30 cellular contexts compared by ENCODE assay signal in genomic region chr7:68147621-68148238, GRCh38.
DNase-seq lines count a peak whose midpoint lies in the region; ATAC-seq, FAIRE-seq and TF ChIP-seq lines count a peak whose summit lies in the region.
"Had no signal": no experiment of that assay in that cellular context is flagged by ENCODE, and none has a peak within 500 bp of the region (broad histone marks: within the 10 kb centered on the region; RNA-seq: fewer than 3 reads in every experiment).

No MANE protein-coding gene starts in this region.

- H3K27me3 ChIP-seq in H1 (replicated peaks in 1 of 4; ENCODE audit: control insufficient read depth in 3 of 4, extremely low read depth in 1 of 4, insufficient read depth in 3 of 4, low read length in 3 of 4) (no peaks in the 10 kb centered on the region), vagina (no peaks in the 10 kb centered on the region)
- H3K27me3 ChIP-seq: adrenal gland, ovary, transverse colon had no signal

- TF ChIP-seq CTCF in H1 (IDR thresholded peaks at IDR 0.05; ENCODE audit: control extremely low read depth in 1 of 3, insufficient read depth in 1 of 3, low read depth in 1 of 3, low read length in 3 of 3) (no peak), vagina (IDR thresholded peaks at IDR 0.05) (no peak)

- no peak overlapping the region for H4K91ac ChIP-seq in H1 (replicated peaks; ENCODE audit: insufficient read length, low read length)

- H3K36me3 Mint-ChIP-seq in activated CD8-positive, alpha-beta memory T cell treated with anti-CD3 and anti-CD28 coated beads, Interleukin-2, amount 10 ng/mL, durations not matched to agents 7 days and 5 days: no peaks in the 10 kb centered on the region
- H3K36me3 Mint-ChIP-seq: stimulated activated effector memory CD8-positive, alpha-beta T cell treated with anti-CD3 and anti-CD28 coated beads, Interleukin-12 subunit alpha, Interleukin-12 subunit beta, amount 100 ng/mL, for 72 hours had no signal

- no peak overlapping the region for H3K23ac ChIP-seq in H1 (ENCODE audit: insufficient read length)

- H3K79me2 ChIP-seq in H1 (ENCODE audit: control insufficient read depth in 1 of 2, insufficient read depth in 2 of 2, low read length in 2 of 2): no peaks in the 10 kb centered on the region

- H3K23me2 ChIP-seq in H1 (ENCODE audit: low read depth, low read length): no peaks in the 10 kb centered on the region

- no peak overlapping the region for H2BK120ac ChIP-seq in H1 (replicated peaks; ENCODE audit: low read depth, low read length)

- no peak overlapping the region for H3K4ac ChIP-seq in H1 (replicated peaks; ENCODE audit: insufficient read length, low read depth, low read length)

- WGBS in H1 (ENCODE audit: extremely low coverage in 1 of 2, insufficient coverage in 1 of 2, insufficient read length in 1 of 2, insufficient replicate concordance in 2 of 2, low coverage in 1 of 2, low lambda C conversion rate in 2 of 2, missing lambda C conversion rate in 1 of 2), 2 experiments: 100% methylated on average over 3 of the region's 3 CpGs; no CpG with 5 or more reads in 1 of the 2 experiments

- TF ChIP-seq POLR2A in H1 (IDR thresholded peaks at IDR 0.05; ENCODE audit: control extremely low read depth in 1 of 2, low read depth in 2 of 2, low read length in 2 of 2) (no peak), vagina (IDR thresholded peaks at IDR 0.05) (no peak)

- H2BK5ac ChIP-seq in H1 (ENCODE audit: low read depth, low read length): no peak overlapping the region

- no peak overlapping the region for H3K56ac ChIP-seq in H1 (replicated peaks; ENCODE audit: insufficient read length, low read depth, low read length)

- FAIRE-seq in H1 (lab: Jason Lieb, UNC): no peak
- FAIRE-seq: HepG2 had no signal

- no peak for TF ChIP-seq RAD21 in H1 (IDR thresholded peaks at IDR 0.05 in 1 of 2, conservative IDR thresholded peaks at IDR 0.05 in 1 of 2; ENCODE audit: low read depth in 2 of 2, low read length in 2 of 2)

- no peak overlapping the region for H3K4me3 ChIP-seq in H1 (ENCODE audit: extremely low read depth in 1 of 4, insufficient read depth in 2 of 4, low read depth in 3 of 4, low read length in 4 of 4)
- H3K4me3 ChIP-seq in vagina: no peak overlapping the region
- H3K4me3 ChIP-seq: adrenal gland, ovary, transverse colon had no signal

- no peak for ATAC-seq in activated CD8-positive, alpha-beta memory T cell treated with anti-CD3 and anti-CD28 coated beads, Interleukin-2, amount 10 ng/mL, durations not matched to agents 7 days and 5 days
- ATAC-seq: activated CD8-positive, alpha-beta T cell treated with anti-CD3 and anti-CD28 coated beads, Interleukin-2, amount 10 ng/mL, durations not matched to agents 7 days and 5 days; activated T-helper 17 cell treated with anti-CD3 and anti-CD28 coated beads, Interleukin-2, amount 50 U/mL, for 72 hours; HepG2; left lobe of liver; stimulated activated effector memory CD8-positive, alpha-beta T cell treated with anti-CD3 and anti-CD28 coated beads, Interleukin-12 subunit alpha, Interleukin-12 subunit beta, amount 100 ng/mL, for 72 hours had no signal

- intact Hi-C loops in vagina (cut with DNase I): no loop called here

- H3K4me1 ChIP-seq in H1 (replicated peaks in 1 of 4; ENCODE audit: control insufficient read depth in 3 of 4, insufficient read depth in 4 of 4, low read length in 3 of 4) (no peaks in the 10 kb centered on the region), vagina (no peaks in the 10 kb centered on the region)
- H3K4me1 ChIP-seq: adrenal gland, transverse colon had no signal

- no peak overlapping the region for H3K4me2 ChIP-seq in H1 (ENCODE audit: insufficient read depth in 1 of 2, low read depth in 2 of 2, low read length in 2 of 2)

- H2AK5ac ChIP-seq in H1 (ENCODE audit: low read depth, low read length): no peak overlapping the region

- no peaks in the 10 kb centered on the region for H3K79me1 ChIP-seq in H1 (ENCODE audit: low read depth, low read length)

- DNase-seq in DMS 273 (lab: John Stamatoyannopoulos, UW; ENCODE audit: unreplicated experiment): peak; percentile 62
- no peak for DNase-seq in DMS 273 treated with DMSO at 0.1 percent for 48 hours (lab: John Stamatoyannopoulos, UW)
- DNase-seq in NCI-H128 (lab: John Stamatoyannopoulos, UW; ENCODE audit: unreplicated experiment): peak; percentile 56
- peak; percentile 70 for DNase-seq in NCI-H345 (lab: John Stamatoyannopoulos, UW)
- DNase-seq in H1 (ENCODE audit: low read depth in 1 of 2, low spot score in 2 of 2): no peak
- DNase-seq in ureter (ENCODE audit: low spot score): no peak
- no peak for DNase-seq in activated CD8-positive, alpha-beta memory T cell treated with anti-CD3 and anti-CD28 coated beads, Interleukin-2, amount 10 ng/mL, durations not matched to agents 7 days and 5 days
- DNase-seq in vagina (ENCODE audit: extremely low spot score in 2 of 2): no peak
- DNase-seq: activated CD4-positive, alpha-beta T cell treated with anti-CD3 and anti-CD28 coated beads for 4 hours; activated CD8-positive, alpha-beta T cell treated with anti-CD3 and anti-CD28 coated beads, Interleukin-2, amount 10 ng/mL, durations not matched to agents 7 days and 5 days; activated naive CD4-positive, alpha-beta T cell treated with anti-CD3 and anti-CD28 coated beads, Interleukin-2, amount 10 ng/mL, durations not matched to agents 7 days and 5 days; adrenal gland; erythroblast; glutamatergic neuron; MM.1S; NCI-H524 treated with DMSO at 0.1 percent for 48 hours; ovary; T1000; transverse colon had no signal

- H3K4me3 Mint-ChIP-seq in activated CD8-positive, alpha-beta memory T cell treated with anti-CD3 and anti-CD28 coated beads, Interleukin-2, amount 10 ng/mL, durations not matched to agents 7 days and 5 days: no peak overlapping the region
- H3K4me3 Mint-ChIP-seq: activated CD8-positive, alpha-beta T cell treated with anti-CD3 and anti-CD28 coated beads, Interleukin-2, amount 10 ng/mL, durations not matched to agents 7 days and 5 days; activated naive CD4-positive, alpha-beta T cell treated with anti-CD3 and anti-CD28 coated beads, Interleukin-2, amount 10 ng/mL, durations not matched to agents 7 days and 5 days; activated T-helper 17 cell treated with anti-CD3 and anti-CD28 coated beads, Interleukin-2, amount 50 U/mL, for 72 hours; central memory CD8-positive, alpha-beta T cell; dendritic cell treated with granulocyte-macrophage colony-stimulating factor and Interleukin-4, amounts not matched to agents 40 ng/mL and 50 ng/mL, for 4 days; memory B cell; neural crest cell; stimulated activated effector memory CD8-positive, alpha-beta T cell treated with anti-CD3 and anti-CD28 coated beads, Interleukin-12 subunit alpha, Interleukin-12 subunit beta, amount 100 ng/mL, for 72 hours had no signal

- peaks cover 11% of the 10 kb centered on the region for H3K9me3 Mint-ChIP-seq in activated CD8-positive, alpha-beta memory T cell treated with anti-CD3 and anti-CD28 coated beads, Interleukin-2, amount 10 ng/mL, durations not matched to agents 7 days and 5 days (ENCODE audit: low read depth)

- H2BK20ac ChIP-seq in H1 (ENCODE audit: low read length): no peak overlapping the region

- H3K9ac ChIP-seq in H1 (replicated peaks in 1 of 4; ENCODE audit: extremely low read depth in 1 of 4, low read depth in 3 of 4, low read length in 3 of 4): no peak overlapping the region

- peak overlapping the region; percentile 12; the same call in 1 of the 2 replicates for H2AFZ ChIP-seq in H1 (ENCODE audit: low read length)

- no peak overlapping the region for H3K18ac ChIP-seq in H1 (ENCODE audit: extremely low read depth, low read length)

- CTCF ChIA-PET in H1 (lab: Charles Lee; ENCODE audit: partially characterized antibody): no interaction called here
- CTCF ChIA-PET in activated CD8-positive, alpha-beta memory T cell treated with anti-CD3 and anti-CD28 coated beads, Interleukin-2, amount 10 ng/mL, durations not matched to agents 7 days and 5 days (lab: Charles Lee): no interaction called here

- no peaks in the 10 kb centered on the region for H3K4me1 Mint-ChIP-seq in activated CD8-positive, alpha-beta memory T cell treated with anti-CD3 and anti-CD28 coated beads, Interleukin-2, amount 10 ng/mL, durations not matched to agents 7 days and 5 days
- H3K4me1 Mint-ChIP-seq: activated naive CD4-positive, alpha-beta T cell treated with anti-CD3 and anti-CD28 coated beads, Interleukin-2, amount 10 ng/mL, durations not matched to agents 7 days and 5 days; activated T-helper 17 cell treated with anti-CD3 and anti-CD28 coated beads, Interleukin-2, amount 50 U/mL, for 72 hours; central memory CD8-positive, alpha-beta T cell; memory B cell; stimulated activated effector memory CD8-positive, alpha-beta T cell treated with anti-CD3 and anti-CD28 coated beads, Interleukin-12 subunit alpha, Interleukin-12 subunit beta, amount 100 ng/mL, for 72 hours had no signal

- H3K9me3 ChIP-seq in H1 (ENCODE audit: insufficient read depth in 2 of 2, low read depth in 1 of 2, low read length in 1 of 2) (peaks cover 3 to 4% of the 10 kb centered on the region in 2 experiments; a peak in 1 of 4 replicates), vagina (no peaks in the 10 kb centered on the region)

- no peaks in the 10 kb centered on the region for H4K20me1 ChIP-seq in H1 (replicated peaks in 1 of 2; ENCODE audit: control insufficient read depth in 1 of 2, insufficient read depth in 2 of 2, low read length in 2 of 2)

- no peak overlapping the region for H4K8ac ChIP-seq in H1 (ENCODE audit: extremely low read depth, insufficient read depth, low read length)

- no peaks in the 10 kb centered on the region for H3K27me3 Mint-ChIP-seq in activated CD8-positive, alpha-beta memory T cell treated with anti-CD3 and anti-CD28 coated beads, Interleukin-2, amount 10 ng/mL, durations not matched to agents 7 days and 5 days
- H3K27me3 Mint-ChIP-seq: activated naive CD4-positive, alpha-beta T cell treated with anti-CD3 and anti-CD28 coated beads, Interleukin-2, amount 10 ng/mL, durations not matched to agents 7 days and 5 days; activated T-helper 17 cell treated with anti-CD3 and anti-CD28 coated beads, Interleukin-2, amount 50 U/mL, for 72 hours; central memory CD8-positive, alpha-beta T cell; dendritic cell treated with granulocyte-macrophage colony-stimulating factor and Interleukin-4, amounts not matched to agents 40 ng/mL and 50 ng/mL, for 4 days; memory B cell had no signal

- TF ChIP-seq EP300 in H1 (IDR thresholded peaks at IDR 0.05; ENCODE audit: borderline replicate concordance in 1 of 2, low read depth in 2 of 2, low read length in 2 of 2): no peak

- no peaks in the 10 kb centered on the region for H3K36me3 ChIP-seq in H1 (ENCODE audit: control insufficient read depth in 2 of 4, insufficient read depth in 4 of 4, low read length in 3 of 4)
- no peaks in the 10 kb centered on the region for H3K36me3 ChIP-seq in vagina
- H3K36me3 ChIP-seq: adrenal gland, ovary, transverse colon had no signal

- no peak overlapping the region for H3K14ac ChIP-seq in H1 (ENCODE audit: insufficient read length)

- no peak overlapping the region for H2BK12ac ChIP-seq in H1 (ENCODE audit: low read depth, low read length)

- no peak overlapping the region for H4K5ac ChIP-seq in H1 (ENCODE audit: insufficient read length, low read depth, low read length)

- H3K27ac Mint-ChIP-seq in activated CD8-positive, alpha-beta memory T cell treated with anti-CD3 and anti-CD28 coated beads, Interleukin-2, amount 10 ng/mL, durations not matched to agents 7 days and 5 days: no peak overlapping the region
- H3K27ac Mint-ChIP-seq: activated CD8-positive, alpha-beta T cell treated with anti-CD3 and anti-CD28 coated beads, Interleukin-2, amount 10 ng/mL, durations not matched to agents 7 days and 5 days; activated naive CD4-positive, alpha-beta T cell treated with anti-CD3 and anti-CD28 coated beads, Interleukin-2, amount 10 ng/mL, durations not matched to agents 7 days and 5 days; activated T-helper 17 cell treated with anti-CD3 and anti-CD28 coated beads, Interleukin-2, amount 50 U/mL, for 72 hours; dendritic cell treated with granulocyte-macrophage colony-stimulating factor and Interleukin-4, amounts not matched to agents 40 ng/mL and 50 ng/mL, for 4 days; memory B cell; stimulated activated effector memory CD8-positive, alpha-beta T cell treated with anti-CD3 and anti-CD28 coated beads, Interleukin-12 subunit alpha, Interleukin-12 subunit beta, amount 100 ng/mL, for 72 hours had no signal

- H3K27ac ChIP-seq in H1 (ENCODE audit: low read depth, low read length) (no peak overlapping the region), vagina (no peak overlapping the region)
- H3K27ac ChIP-seq: 22Rv1, adrenal gland, C4-2B, ovary, transverse colon, VCaP had no signal

- POLR2A ChIA-PET in H1 (lab: Charles Lee; ENCODE audit: partially characterized antibody): no interaction called here

- no peak overlapping the region for H2BK15ac ChIP-seq in H1 (ENCODE audit: low read length)

Comparison
In these comparisons a context has a peak if more than half of its experiments do, and no peak if none do; other contexts are left out.
1. DNase-seq: peak in DMS 273 (single experiment), NCI-H128 (single experiment) and NCI-H345 (single experiment); none in DMS 273 treated with DMSO at 0.1 percent for 48 hours (single experiment), H1 (0 of 2), ureter (single experiment), activated CD8-positive, alpha-beta memory T cell treated with anti-CD3 and anti-CD28 coated beads, Interleukin-2, amount 10 ng/mL, durations not matched to agents 7 days and 5 days (single experiment) and vagina (0 of 2).